Comparison of ENCODE assay signal across 15 cellular contexts in the genomic region with DNA sequence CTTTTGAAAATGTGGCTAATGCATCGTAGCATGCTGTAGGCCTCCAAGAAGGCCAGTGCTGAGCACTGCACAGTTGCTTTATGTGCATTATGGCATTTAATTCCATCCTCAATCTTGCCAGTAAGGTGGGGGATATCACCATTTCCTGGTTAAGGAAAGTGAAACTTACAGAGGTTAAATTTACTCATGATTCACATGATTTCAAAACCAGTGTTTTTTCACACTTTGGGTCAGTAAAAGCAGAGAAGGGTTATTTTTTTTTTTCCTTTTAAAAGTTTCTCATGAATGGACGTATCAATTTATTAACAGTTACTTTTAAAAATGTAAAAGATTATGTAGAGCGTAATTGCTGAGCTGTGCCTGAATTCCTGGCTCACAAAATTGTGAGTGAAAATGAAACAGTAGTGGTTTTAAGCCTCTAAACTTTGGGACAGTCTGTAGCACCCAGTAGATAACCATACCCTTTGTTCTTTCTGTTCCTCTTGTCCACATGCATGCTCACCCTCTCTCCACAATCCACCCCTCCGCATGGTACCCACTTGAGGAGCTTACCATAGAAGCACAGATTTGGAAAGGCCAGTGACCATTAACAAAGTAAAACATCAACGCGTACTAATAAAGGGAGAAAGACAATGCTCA. TPM values are rescaled to one million over a fixed set of nuclear protein-coding genes. Genes with fewer than 3 reads are reported as not detected.
DNase-seq lines count a peak whose midpoint lies in the region; ATAC-seq and TF ChIP-seq lines count a peak whose summit lies in the region.
"Had no signal": no experiment of that assay in that cellular context is flagged by ENCODE, and none has a peak within 500 bp of the region (broad histone marks: within the 10 kb centered on the region; RNA-seq: fewer than 3 reads in every experiment).

No MANE protein-coding gene starts in this region.

- CTCF ChIA-PET in activated CD8-positive, alpha-beta memory T cell treated with anti-CD3 and anti-CD28 coated beads, Interleukin-2, amount 10 ng/mL, durations not matched to agents 7 days and 5 days (lab: Charles Lee), result interaction anchor here (1.0 to 1.3 kb wide), 3 partner anchors 21 to 311 kb away, joined by 3 read pairs; no protein-coding TSS in a partner anchor

- H4K20me1 ChIP-seq in GM23338 (replicated peaks; ENCODE audit: insufficient read depth) (no peaks in the 10 kb centered on the region; the same call in 1 of the 2 replicates), SU-DHL-6 (ENCODE audit: low read depth, low read length) (no peaks in the 10 kb centered on the region)

- H3K4me2 ChIP-seq in GM23338, result no peak overlapping the region
- H3K4me2 ChIP-seq in SU-DHL-6 (ENCODE audit: low read depth, low read length, poor library complexity, severe bottlenecking), result peak overlapping the region; percentile 30

- H3K27me3 ChIP-seq in GM23338 (ENCODE audit: insufficient read depth) (no peaks in the 10 kb centered on the region), SU-DHL-6 (ENCODE audit: low read length) (no peaks in the 10 kb centered on the region)
- H3K27me3 ChIP-seq in effector memory CD4-positive, alpha-beta T cell (replicated peaks; ENCODE audit: control insufficient read depth, insufficient read depth, low read length, poor library complexity, severe bottlenecking), result no peaks in the 10 kb centered on the region
- H3K27me3 ChIP-seq: Peyer's patch had no signal

- no peaks in the 10 kb centered on the region; the same call in 1 of the 2 replicates for H3K4me1 ChIP-seq in GM23338 (ENCODE audit: insufficient read depth)
- H3K4me1 ChIP-seq in effector memory CD4-positive, alpha-beta T cell (ENCODE audit: control insufficient read depth, insufficient read depth, low read length, poor library complexity, severe bottlenecking), result no peaks in the 10 kb centered on the region

- peak overlapping the region; percentile 48; the same call in 1 of the 2 replicates for H2AFZ ChIP-seq in GM23338
- no peak overlapping the region for H2AFZ ChIP-seq in SU-DHL-6 (ENCODE audit: low read depth, low read length, severe bottlenecking)

- peak; percentile 76 for ATAC-seq in activated CD8-positive, alpha-beta memory T cell treated with anti-CD3 and anti-CD28 coated beads, Interleukin-2, amount 10 ng/mL, durations not matched to agents 7 days and 5 days
- ATAC-seq in GM23338 (peak; percentile 31), esophagus mucosa (no peak)
- peak; percentile 49 for ATAC-seq in stimulated activated effector memory CD8-positive, alpha-beta T cell treated with anti-CD3 and anti-CD28 coated beads, Interleukin-12 subunit alpha, Interleukin-12 subunit beta, amount 100 ng/mL, for 72 hours

- H3K27ac ChIP-seq in GM23338 (ENCODE audit: low read depth) (no peak overlapping the region), SU-DHL-6 (ENCODE audit: low read depth, low read length) (no peak overlapping the region)
- no peak overlapping the region for H3K27ac ChIP-seq in effector memory CD4-positive, alpha-beta T cell (ENCODE audit: insufficient read depth, low read length, poor library complexity, severe bottlenecking)

- H3K4me3 ChIP-seq in GM23338, result no peak overlapping the region
- no peak overlapping the region for H3K4me3 ChIP-seq in SU-DHL-6 (ENCODE audit: insufficient read depth, low read length, poor library complexity, severe bottlenecking)
- H3K4me3 ChIP-seq in effector memory CD4-positive, alpha-beta T cell (ENCODE audit: insufficient read depth, low read depth, low read length, poor library complexity, severe bottlenecking), result no peak overlapping the region
- H3K4me3 ChIP-seq: Peyer's patch had no signal

- peak overlapping the region; percentile 72 for H3K27ac Mint-ChIP-seq in activated CD8-positive, alpha-beta memory T cell treated with anti-CD3 and anti-CD28 coated beads, Interleukin-2, amount 10 ng/mL, durations not matched to agents 7 days and 5 days
- no peak overlapping the region for H3K27ac Mint-ChIP-seq in GM23338
- H3K27ac Mint-ChIP-seq in stimulated activated effector memory CD8-positive, alpha-beta T cell treated with anti-CD3 and anti-CD28 coated beads, Interleukin-12 subunit alpha, Interleukin-12 subunit beta, amount 100 ng/mL, for 72 hours, result no peak overlapping the region

- no peaks in the 10 kb centered on the region for H3K9me3 ChIP-seq in SU-DHL-6 (ENCODE audit: insufficient read depth, low read length)
- no peaks in the 10 kb centered on the region for H3K9me3 ChIP-seq in effector memory CD4-positive, alpha-beta T cell (ENCODE audit: control insufficient read depth, low read length)
- H3K9me3 ChIP-seq: Peyer's patch had no signal

- H3K36me3 ChIP-seq in GM23338 (ENCODE audit: insufficient read depth), result no peaks in the 10 kb centered on the region
- no peaks in the 10 kb centered on the region for H3K36me3 ChIP-seq in SU-DHL-6 (ENCODE audit: low read length)
- H3K36me3 ChIP-seq in effector memory CD4-positive, alpha-beta T cell (ENCODE audit: control insufficient read depth, insufficient read depth, low read length), result no peaks in the 10 kb centered on the region
- H3K36me3 ChIP-seq: Peyer's patch had no signal

- H3K36me3 Mint-ChIP-seq in activated CD8-positive, alpha-beta memory T cell treated with anti-CD3 and anti-CD28 coated beads, Interleukin-2, amount 10 ng/mL, durations not matched to agents 7 days and 5 days, result peaks cover 6% of the 10 kb centered on the region
- H3K36me3 Mint-ChIP-seq in GM23338 (ENCODE audit: low read depth), result no peaks in the 10 kb centered on the region
- H3K36me3 Mint-ChIP-seq in stimulated activated effector memory CD8-positive, alpha-beta T cell treated with anti-CD3 and anti-CD28 coated beads, Interleukin-12 subunit alpha, Interleukin-12 subunit beta, amount 100 ng/mL, for 72 hours, result no peaks in the 10 kb centered on the region

- TF ChIP-seq CTCF in GM23338 (conservative IDR thresholded peaks at IDR 0.05; ENCODE audit: low read depth in 2 of 2), result no peak
- no peak for TF ChIP-seq CTCF in SU-DHL-6 (IDR thresholded peaks at IDR 0.05; ENCODE audit: insufficient read depth, low read length, poor library complexity, severe bottlenecking)

- H3K9me2 ChIP-seq in GM23338 (ENCODE audit: insufficient read depth) (no peaks in the 10 kb centered on the region), SU-DHL-6 (replicated peaks; ENCODE audit: insufficient read depth, low read length) (no peaks in the 10 kb centered on the region)

- no peak overlapping the region for H3K9ac ChIP-seq in SU-DHL-6 (ENCODE audit: low read length)

- H3K27me3 Mint-ChIP-seq in activated CD8-positive, alpha-beta memory T cell treated with anti-CD3 and anti-CD28 coated beads, Interleukin-2, amount 10 ng/mL, durations not matched to agents 7 days and 5 days, result peaks cover 45% of the 10 kb centered on the region
- no peaks in the 10 kb centered on the region for H3K27me3 Mint-ChIP-seq in GM23338 (ENCODE audit: insufficient read depth, low read depth, poor library complexity)

- no peaks in the 10 kb centered on the region for H3K79me2 ChIP-seq in GM23338 (replicated peaks; ENCODE audit: insufficient read depth)
- no peaks in the 10 kb centered on the region for H3K79me2 ChIP-seq in SU-DHL-6 (ENCODE audit: insufficient read depth, low read length)

- no peak overlapping the region for H3K4me3 Mint-ChIP-seq in activated CD8-positive, alpha-beta memory T cell treated with anti-CD3 and anti-CD28 coated beads, Interleukin-2, amount 10 ng/mL, durations not matched to agents 7 days and 5 days
- no peak overlapping the region for H3K4me3 Mint-ChIP-seq in GM23338
- no peak overlapping the region for H3K4me3 Mint-ChIP-seq in stimulated activated effector memory CD8-positive, alpha-beta T cell treated with anti-CD3 and anti-CD28 coated beads, Interleukin-12 subunit alpha, Interleukin-12 subunit beta, amount 100 ng/mL, for 72 hours
- H3K4me3 Mint-ChIP-seq: nephron had no signal

- H3K4me1 Mint-ChIP-seq in activated CD8-positive, alpha-beta memory T cell treated with anti-CD3 and anti-CD28 coated beads, Interleukin-2, amount 10 ng/mL, durations not matched to agents 7 days and 5 days, result peaks cover 38% of the 10 kb centered on the region
- peaks cover 12% of the 10 kb centered on the region; the same call in 2 of the 3 replicates for H3K4me1 Mint-ChIP-seq in GM23338
- H3K4me1 Mint-ChIP-seq in stimulated activated effector memory CD8-positive, alpha-beta T cell treated with anti-CD3 and anti-CD28 coated beads, Interleukin-12 subunit alpha, Interleukin-12 subunit beta, amount 100 ng/mL, for 72 hours, result peaks cover 6% of the 10 kb centered on the region

- DNase-seq in activated CD8-positive, alpha-beta memory T cell treated with anti-CD3 and anti-CD28 coated beads, Interleukin-2, amount 10 ng/mL, durations not matched to agents 7 days and 5 days, result no peak
- no peak for DNase-seq in activated CD8-positive, alpha-beta memory T cell treated with anti-CD3 and anti-CD28 coated beads, Interleukin-2, amount 50 U/mL, for 4 hours
- no peak for DNase-seq in GM23338 (ENCODE audit: low spot score)
- DNase-seq in stimulated activated effector memory CD8-positive, alpha-beta T cell treated with anti-CD3 and anti-CD28 coated beads, Interleukin-12 subunit alpha, Interleukin-12 subunit beta, amount 100 ng/mL, for 72 hours (ENCODE audit: low spot score in 2 of 2), result no peak
- no peak for DNase-seq in mucosa of gallbladder (ENCODE audit: low spot score)
- DNase-seq in effector memory CD4-positive, alpha-beta T cell, result no peak
- DNase-seq: activated gamma-delta T cell; islet precursor cell; NCI-H2171; stimulated activated CD4-positive, alpha-beta T cell treated with anti-CD3 and anti-CD28 coated beads, Interleukin-15, amount 100 ng/mL, for 24 hours; stimulated activated naive CD4-positive, alpha-beta T cell had no signal

- H3K9me3 Mint-ChIP-seq in activated CD8-positive, alpha-beta memory T cell treated with anti-CD3 and anti-CD28 coated beads, Interleukin-2, amount 10 ng/mL, durations not matched to agents 7 days and 5 days (ENCODE audit: low read depth), result peaks cover 2% of the 10 kb centered on the region
- H3K9me3 Mint-ChIP-seq in GM23338, result no peaks in the 10 kb centered on the region
- H3K9me3 Mint-ChIP-seq in stimulated activated effector memory CD8-positive, alpha-beta T cell treated with anti-CD3 and anti-CD28 coated beads, Interleukin-12 subunit alpha, Interleukin-12 subunit beta, amount 100 ng/mL, for 72 hours, result no peaks in the 10 kb centered on the region

- H3F3A ChIP-seq in GM23338 (replicated peaks; ENCODE audit: low read depth), result no peaks in the 10 kb centered on the region
- no peaks in the 10 kb centered on the region for H3F3A ChIP-seq in SU-DHL-6 (ENCODE audit: insufficient read depth)

RNA-seq across cellular contexts. Expression of gene MAST4, which starts 21.1 kb away (rescaled TPM):
- 10 to 100 TPM; 21.6 to 25.2 TPM for total RNA-seq in activated CD8-positive, alpha-beta memory T cell treated with anti-CD3 and anti-CD28 coated beads, Interleukin-2, amount 10 ng/mL, durations not matched to agents 7 days and 5 days
- 2.7 and 8.5 TPM in 2 replicates for total RNA-seq in GM23338 (2014; rRNA removed; shearing (Covaris generic))
- 2.2 and 3.6 TPM in 2 replicates for polyA plus RNA-seq in GM23338 (2016; fragmentation: Nextera tagmentation; extraction: Ambion mirVana)
- 30.5 TPM for total RNA-seq in mucosa of gallbladder
- 106 TPM for total RNA-seq in esophagus mucosa
